In genomic region chr11:122843281-122844150, GRCh38 we compare ENCODE assay signal across 8 cellular contexts. TPM values are rescaled to one million over a fixed set of nuclear protein-coding genes. Genes with fewer than 3 reads are reported as not detected.
DNase-seq lines count a peak whose midpoint lies in the region; ATAC-seq and TF ChIP-seq lines count a peak whose summit lies in the region.

No MANE protein-coding gene starts in this region.

- TF ChIP-seq EP300 in ovary (IDR thresholded peaks at IDR 0.05), result no peak

- ATAC-seq in HG03432 (IDR thresholded peaks at IDR 0.05; ENCODE audit: unreplicated experiment) (peak; percentile 78), HG02623 (IDR thresholded peaks at IDR 0.05; ENCODE audit: unreplicated experiment) (no peak)
- peak; percentile 94 for ATAC-seq in stimulated activated naive B cell treated with anti-CD40 and anti-IgM and Interleukin-4, amounts not matched to agents 10 μg/mL and 1 μg/mL and 100 μg/mL, for 72 hours (replicated peaks)

- H3K36me3 Mint-ChIP-seq in stimulated activated naive B cell treated with anti-CD40 and anti-IgM and Interleukin-4, amounts not matched to agents 10 μg/mL and 1 μg/mL and 100 μg/mL, for 72 hours, result no peaks in the 10 kb centered on the region

- H3K27me3 ChIP-seq in ovary, result no peaks in the 10 kb centered on the region

- TF ChIP-seq POLR2A in ovary (IDR thresholded peaks at IDR 0.05), result no peak

- H3K27ac ChIP-seq in ovary, result no peak overlapping the region

- H3K4me1 ChIP-seq in ovary (ENCODE audit: insufficient read depth), result no peaks in the 10 kb centered on the region

- H3K36me3 ChIP-seq in ovary, result no peaks in the 10 kb centered on the region

- H3K9me3 Mint-ChIP-seq in stimulated activated naive B cell treated with anti-CD40 and anti-IgM and Interleukin-4, amounts not matched to agents 10 μg/mL and 1 μg/mL and 100 μg/mL, for 72 hours, result no peaks in the 10 kb centered on the region

- H3K27ac Mint-ChIP-seq in stimulated activated naive B cell treated with anti-CD40 and anti-IgM and Interleukin-4, amounts not matched to agents 10 μg/mL and 1 μg/mL and 100 μg/mL, for 72 hours, result no peak overlapping the region

- DNase-seq in activated gamma-delta T cell treated with Interleukin-2 at 50 U/mL for 16 hours, result peak; percentile 57
- DNase-seq in activated gamma-delta T cell (lab: John Stamatoyannopoulos, UW), result no peak
- peak; percentile 35 for DNase-seq in activated T-cell treated with anti-CD3 and anti-CD28 coated beads, Interleukin-2, amount 50 U/mL, for 1 hour
- peak; percentile 8 for DNase-seq in stimulated activated naive B cell treated with anti-CD40 and anti-IgM and Interleukin-4, amounts not matched to agents 10 μg/mL and 1 μg/mL and 100 μg/mL, for 72 hours
- no peak for DNase-seq in ovary
- DNase-seq in NCI-H82 treated with DMSO at 0.1 percent for 48 hours (lab: John Stamatoyannopoulos, UW; ENCODE audit: unreplicated experiment), result no peak

- no peaks in the 10 kb centered on the region for H3K9me3 ChIP-seq in ovary

- peaks cover 19 to 23% of the 10 kb centered on the region in 2 donors for H3K4me1 Mint-ChIP-seq in stimulated activated naive B cell treated with anti-CD40 and anti-IgM and Interleukin-4, amounts not matched to agents 10 μg/mL and 1 μg/mL and 100 μg/mL, for 72 hours

- TF ChIP-seq CTCF in ovary (IDR thresholded peaks at IDR 0.05), result no peak

- H3K27me3 Mint-ChIP-seq in stimulated activated naive B cell treated with anti-CD40 and anti-IgM and Interleukin-4, amounts not matched to agents 10 μg/mL and 1 μg/mL and 100 μg/mL, for 72 hours, result no peaks in the 10 kb centered on the region

- no peak overlapping the region for H3K4me3 ChIP-seq in ovary

- intact Hi-C loops in ovary (cut with DNase I), result no loop called here

- H3K4me3 Mint-ChIP-seq in stimulated activated naive B cell treated with anti-CD40 and anti-IgM and Interleukin-4, amounts not matched to agents 10 μg/mL and 1 μg/mL and 100 μg/mL, for 72 hours, result peak overlapping the region in 1 of 2 donors; percentile 54

- 68 to 72% (median 70%) methylated on average over 10 of the region's 10 CpGs for WGBS in ovary, 3 donors

RNA-seq across cellular contexts. Expression of gene CRTAM, which starts 5.2 kb away (rescaled TPM):
- under 1 TPM in 5 of 7 donors, not detected in 2; 0.10 to 0.92 (median 0.30) TPM for total RNA-seq in ovary
- polyA plus RNA-seq in ovary, result under 1 TPM; 0.06 to 0.83 TPM

RNA-seq across cellular contexts. Expression of gene JHY, which starts 39.0 kb away (rescaled TPM):
- total RNA-seq in ovary, result 1 to 10 TPM; 3.0 to 7.9 (median 3.7) TPM
- 1 to 10 TPM; 2.2 to 4.2 TPM for polyA plus RNA-seq in ovary

Comparison
In these comparisons a context has a peak if more than half of its experiments do, and no peak if none do; other contexts are left out.
1. DNase-seq: peak in activated gamma-delta T cell treated with Interleukin-2 at 50 U/mL for 16 hours (single experiment), activated T-cell treated with anti-CD3 and anti-CD28 coated beads, Interleukin-2, amount 50 U/mL, for 1 hour (single experiment) and stimulated activated naive B cell treated with anti-CD40 and anti-IgM and Interleukin-4, amounts not matched to agents 10 μg/mL and 1 μg/mL and 100 μg/mL, for 72 hours (single experiment); none in activated gamma-delta T cell (single experiment), ovary (0 of 5) and NCI-H82 treated with DMSO at 0.1 percent for 48 hours (single experiment).